ENCODE assay signal across 12 cellular contexts in the genomic region with DNA sequence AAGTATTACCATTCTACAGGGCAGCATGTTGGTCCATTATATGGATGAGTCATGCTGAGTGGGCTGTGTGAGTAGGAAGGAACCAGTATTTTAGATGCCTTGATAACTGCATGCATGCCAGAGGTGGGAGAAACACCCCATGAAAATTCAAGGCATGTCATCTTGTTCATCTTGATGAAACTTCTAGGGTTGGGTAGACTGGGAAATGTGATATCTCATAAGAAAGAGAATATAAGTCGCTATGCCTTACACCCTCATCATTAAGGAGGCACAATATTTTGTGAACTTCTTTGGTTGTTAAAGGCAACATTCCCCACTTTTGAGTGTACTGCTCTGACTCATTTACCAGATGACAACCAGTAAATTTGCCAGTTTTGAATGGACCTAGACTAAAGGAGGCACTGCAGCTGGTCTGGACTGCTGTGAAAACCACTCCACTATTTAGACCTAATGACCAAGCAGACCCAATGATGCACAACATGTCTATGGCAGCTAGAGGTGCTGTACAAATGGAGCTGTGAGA. TPM values are rescaled to one million over a fixed set of nuclear protein-coding genes. Genes with fewer than 3 reads are reported as not detected.
A peak's percentile ranks its signal among the peaks of the same experiment; 100 is the strongest.
DNase-seq lines count a peak whose midpoint lies in the region; TF ChIP-seq lines count a peak whose summit lies in the region.
"Had no signal": no experiment of that assay in that cellular context is flagged by ENCODE, and none has a peak within 500 bp of the region (broad histone marks: within the 10 kb centered on the region; RNA-seq: fewer than 3 reads in every experiment).

No MANE protein-coding gene starts in this region.

- TF ChIP-seq CTCF in cardiac fibroblast (IDR thresholded peaks at IDR 0.05; ENCODE audit: low read depth, low read length) = peak; percentile 5

- peak; percentile 9 for DNase-seq in CD1c-positive myeloid dendritic cell (ENCODE audit: extremely low spot score)
- DNase-seq in LHCN-M2 (ENCODE audit: low read depth) = peak; percentile 92
- peak; percentile 37 to 85 for DNase-seq in cardiac fibroblast (ENCODE audit: low read depth in 2 of 2)
- peak; percentile 48 for DNase-seq in myocyte (ENCODE audit: low read depth)
- no peak for DNase-seq in HEK293T (ENCODE audit: extremely low spot score)
- DNase-seq in COR-L47 (lab: John Stamatoyannopoulos, UW) = no peak
- DNase-seq in SHP77 (lab: John Stamatoyannopoulos, UW) = no peak
- no peak for DNase-seq in NCI-H1417 (lab: John Stamatoyannopoulos, UW)
- DNase-seq: activated T-cell treated with anti-CD3 and anti-CD28 coated beads for 4 hours, anterior cingulate cortex, NCI-H82 had no signal

- CTCF ChIA-PET in HEK293T (lab: Yijun Ruan, JAX) = no interaction called here

- POLR2A ChIA-PET in HEK293T (lab: Yijun Ruan, JAX) = no interaction called here

- no peak overlapping the region for H3K4me3 ChIP-seq in cardiac fibroblast (replicated peaks in 1 of 2; ENCODE audit: low read depth in 2 of 2, low read length in 2 of 2)
- H3K4me3 ChIP-seq: right atrium auricular region had no signal

TF ChIP-seq in HEK293T, 16 proteins besides CTCF, POLR2A, EP300 and RAD21:
- no peak for TF ChIP-seq ARNT (IDR thresholded peaks at IDR 0.05)
- no peak for TF ChIP-seq SP1 (IDR thresholded peaks at IDR 0.05)
- TF ChIP-seq, protein P1, sequence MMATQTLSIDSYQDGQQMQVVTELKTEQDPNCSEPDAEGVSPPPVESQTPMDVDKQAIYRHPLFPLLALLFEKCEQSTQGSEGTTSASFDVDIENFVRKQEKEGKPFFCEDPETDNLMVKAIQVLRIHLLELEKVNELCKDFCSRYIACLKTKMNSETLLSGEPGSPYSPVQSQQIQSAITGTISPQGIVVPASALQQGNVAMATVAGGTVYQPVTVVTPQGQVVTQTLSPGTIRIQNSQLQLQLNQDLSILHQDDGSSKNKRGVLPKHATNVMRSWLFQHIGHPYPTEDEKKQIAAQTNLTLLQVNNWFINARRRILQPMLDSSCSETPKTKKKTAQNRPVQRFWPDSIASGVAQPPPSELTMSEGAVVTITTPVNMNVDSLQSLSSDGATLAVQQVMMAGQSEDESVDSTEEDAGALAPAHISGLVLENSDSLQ (IDR thresholded peaks at IDR 0.05) = no peak
- TF ChIP-seq FOXK2 (IDR thresholded peaks at IDR 0.05) = no peak

RNA-seq across cellular contexts. Expression of a gene that starts 48.0 kb away (rescaled TPM):
- 5.3 and 6.2 TPM in 2 replicates for total RNA-seq in LHCN-M2 (2014; rRNA removed)
- 3.1 TPM for polyA plus RNA-seq in LHCN-M2 (2012)
- total RNA-seq in myocyte = 1.4 and 2.9 TPM in 2 replicates
- 11.5 TPM for polyA plus RNA-seq in myocyte (2012)

Comparison
In these comparisons a context has a peak if more than half of its experiments do, and no peak if none do; other contexts are left out.
1. DNase-seq: peak in CD1c-positive myeloid dendritic cell (single experiment), LHCN-M2 (single experiment), cardiac fibroblast (2 of 2) and myocyte (single experiment); none in HEK293T (single experiment), COR-L47 (single experiment), SHP77 (0 of 2) and NCI-H1417 (0 of 3).